ENCODE assay signal across 12 cellular contexts in the genomic region with DNA sequence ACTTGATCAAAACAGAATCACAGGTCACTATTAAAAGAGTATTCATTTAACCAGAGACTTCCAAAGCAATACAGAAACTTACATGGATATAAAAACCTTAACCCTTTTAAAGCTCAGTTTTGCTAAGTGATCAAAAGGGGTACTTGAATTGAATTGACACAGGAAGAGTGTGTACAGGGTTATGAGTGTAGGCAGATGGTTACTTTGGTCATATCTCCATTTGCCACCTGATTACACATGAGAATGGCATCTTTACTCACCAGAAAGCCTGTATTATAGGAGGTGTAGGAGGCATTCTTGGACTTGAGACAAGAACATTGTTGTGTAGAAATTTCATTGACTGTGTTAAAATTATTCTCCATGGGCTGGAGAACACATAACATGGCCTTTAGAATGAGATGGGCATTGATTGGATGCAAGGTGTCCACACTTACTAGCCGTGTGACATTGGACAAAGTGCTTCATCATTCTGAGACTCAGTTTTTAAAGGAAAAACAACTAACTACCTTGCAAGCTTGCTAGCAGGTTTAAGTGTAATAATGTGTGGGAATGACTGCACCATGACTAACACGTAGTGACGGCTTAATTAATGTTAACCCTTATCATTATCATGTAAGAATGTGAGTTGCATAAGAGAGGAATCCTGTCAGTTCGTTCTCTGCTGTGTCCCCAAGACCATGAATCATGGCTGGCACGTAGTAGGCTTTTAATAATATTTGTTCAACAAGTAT. TPM values are rescaled to one million over a fixed set of nuclear protein-coding genes. Genes with fewer than 3 reads are reported as not detected.
A peak's percentile ranks its signal among the peaks of the same experiment; 100 is the strongest.
DNase-seq lines count a peak whose midpoint lies in the region; ATAC-seq and TF ChIP-seq lines count a peak whose summit lies in the region.
"Not testable (repeated sequence)": the region's sequence is repeated elsewhere in the genome, so short reads cannot be mapped to it uniquely, and the experiment has no call there.
"Had no signal": no experiment of that assay in that cellular context is flagged by ENCODE, and none has a peak within 500 bp of the region (broad histone marks: within the 10 kb centered on the region; RNA-seq: fewer than 3 reads in every experiment).

No MANE protein-coding gene starts in this region.

- H3K4me3 ChIP-seq in Panc1 (ENCODE audit: low read depth in 2 of 2, low read length in 2 of 2); epithelial cell of esophagus (ENCODE audit: low read length); osteoblast (ENCODE audit: insufficient read depth, low read length): not testable (repeated sequence)

- intact Hi-C loops in Panc1 (cut with micrococcal nuclease; ENCODE audit: unreplicated experiment), result not testable (repeated sequence)

- in situ Hi-C loops in Panc1 (cut with HindIII; ENCODE audit: low pct_unique_long_range_greater_than_20kb, low sequenced_read_pairs), result not testable (repeated sequence)

- not testable (repeated sequence) for H4K20me1 ChIP-seq in osteoblast (ENCODE audit: insufficient read depth, low read length)

- not testable (repeated sequence) for TF ChIP-seq CTCF in Panc1 (IDR thresholded peaks at IDR 0.05); epithelial cell of esophagus (IDR thresholded peaks at IDR 0.05; ENCODE audit: insufficient read depth, low read depth, low read length, missing control alignments); foreskin keratinocyte (conservative IDR thresholded peaks at IDR 0.05); osteoblast (IDR thresholded peaks at IDR 0.05; ENCODE audit: extremely low read depth, low read depth, low read length)

- H3K4me2 ChIP-seq in osteoblast (ENCODE audit: insufficient read depth, low read length), result peak overlapping the region; percentile 48

- not testable (repeated sequence) for H3K27me3 ChIP-seq in Panc1 (ENCODE audit: control insufficient read depth, insufficient read depth, low read length); foreskin keratinocyte; osteoblast (ENCODE audit: insufficient read depth, low read length)

- not testable (repeated sequence) for BruUV-seq in Panc1 (replicated peaks; lab: Mats Ljungman, UMichigan)

- POLR2A ChIA-PET in Panc1 (lab: Charles Lee), result not testable (repeated sequence)

- not testable (repeated sequence) for ATAC-seq in Panc1, foreskin keratinocyte

- not testable (repeated sequence) for H2AFZ ChIP-seq in osteoblast (ENCODE audit: low read length)

- not testable (repeated sequence) for H3K4me1 ChIP-seq in Panc1 (ENCODE audit: control insufficient read depth, insufficient read depth, low read length); osteoblast (ENCODE audit: insufficient read depth, low read length)
- H3K4me1 ChIP-seq in foreskin keratinocyte, result peaks cover 24% of the 10 kb centered on the region

- H3K27ac ChIP-seq in Panc1 (ENCODE audit: low read length) (peak overlapping the region; percentile 29; the same call in 1 of the 2 replicates), foreskin keratinocyte (peak overlapping the region; percentile 93), osteoblast (ENCODE audit: low read depth, low read length) (peak overlapping the region; percentile 41)

- H3K79me2 ChIP-seq in osteoblast (ENCODE audit: insufficient read depth, low read length), result not testable (repeated sequence)

- DNase-seq in Daoy (ENCODE audit: low read depth) (peak; percentile 67), HT1080 (ENCODE audit: low read depth) (peak; percentile 77), Panc1 (ENCODE audit: low read depth, low spot score) (peak; percentile 78), astrocyte of the hippocampus (ENCODE audit: low read depth, low spot score) (peak; percentile 66), epithelial cell of esophagus (ENCODE audit: low read depth) (peak; percentile 92), foreskin keratinocyte (peak; percentile 87 to 90)
- DNase-seq in osteoblast (ENCODE audit: insufficient read length, low spot score, missing footprints), result not testable (repeated sequence)

- not testable (repeated sequence) for H3K9me3 ChIP-seq in Panc1 (ENCODE audit: control insufficient read depth, insufficient read depth, low read depth, low read length); osteoblast (ENCODE audit: low read depth, low read length)

- not testable (repeated sequence) for H3K36me3 ChIP-seq in Panc1 (ENCODE audit: control insufficient read depth, insufficient read depth, low read length); osteoblast (ENCODE audit: insufficient read depth, low read length)

- CTCF ChIA-PET in Panc1 (lab: Charles Lee), result not testable (repeated sequence)

RNA-seq across cellular contexts. Expression of a gene that starts 1.6 kb away (rescaled TPM):
- not detected in 2 replicates for total RNA-seq in Daoy (2014; rRNA removed; shearing (Covaris generic))
- total RNA-seq in HT1080 (2014; rRNA removed; shearing (Covaris generic)), result 0.23 TPM in 1 of 2 replicates, not detected in the other
- polyA plus RNA-seq in HT1080 (2015; cell fraction: cytosol; rRNA removed), result not detected in 2 replicates
- polyA plus RNA-seq in HT1080 (2015; cell fraction: nucleus; rRNA removed), result 0.12 TPM in 1 of 2 replicates, not detected in the other
- total RNA-seq in Panc1 (2021; ENCODE audit: unreplicated experiment) (not detected), foreskin keratinocyte (0.46 and 0.48 TPM in 2 replicates), osteoblast (not detected in 2 replicates)
- polyA plus RNA-seq in Panc1 (2012; ENCODE audit: insufficient read length), result not detected
- not detected in 2 replicates for polyA plus RNA-seq in foreskin keratinocyte
- total RNA-seq: mucosa of gallbladder had no signal
- polyA plus RNA-seq: lung, pancreas had no signal

RNA-seq across cellular contexts. Expression of a gene that starts 26.4 kb away (rescaled TPM):
- 2.4 and 4.1 TPM in 2 replicates for total RNA-seq in Daoy (2014; rRNA removed; shearing (Covaris generic))
- total RNA-seq in HT1080 (2014; rRNA removed; shearing (Covaris generic)), result 1.1 and 1.7 TPM in 2 replicates
- polyA plus RNA-seq in HT1080 (2015; cell fraction: cytosol; rRNA removed), result 1.5 and 2.1 TPM in 2 replicates
- polyA plus RNA-seq in HT1080 (2015; cell fraction: nucleus; rRNA removed), result 1.6 and 1.7 TPM in 2 replicates
- total RNA-seq in Panc1 (2021; ENCODE audit: unreplicated experiment) (1.5 TPM), foreskin keratinocyte (1.6 and 1.8 TPM in 2 replicates), osteoblast (1.8 and 2.9 TPM in 2 replicates)
- polyA plus RNA-seq in Panc1 (2012; ENCODE audit: insufficient read length), result 2.8 TPM
- 1.8 TPM in 2 replicates for polyA plus RNA-seq in foreskin keratinocyte

RNA-seq across cellular contexts. Expression of a gene that starts 39.4 kb away (rescaled TPM):
- not detected in 2 replicates for total RNA-seq in Daoy (2014; rRNA removed; shearing (Covaris generic))
- total RNA-seq in HT1080 (2014; rRNA removed; shearing (Covaris generic)), result 1.0 TPM in 1 of 2 replicates, not detected in the other
- polyA plus RNA-seq in HT1080 (2015; cell fraction: cytosol; rRNA removed), result not detected in 2 replicates
- polyA plus RNA-seq in HT1080 (2015; cell fraction: nucleus; rRNA removed), result 0.20 and 0.29 TPM in 2 replicates
- not detected for total RNA-seq in Panc1 (2021; ENCODE audit: unreplicated experiment)
- polyA plus RNA-seq in Panc1 (2012; ENCODE audit: insufficient read length), result 0.63 TPM
- total RNA-seq in foreskin keratinocyte, result 0.25 TPM in 1 of 2 replicates, not detected in the other
- 0.06 TPM in 2 replicates for polyA plus RNA-seq in foreskin keratinocyte
- total RNA-seq in osteoblast, result not detected in 2 replicates
- total RNA-seq: activated B cell treated with CpG ODN at 0.5 μM for 24 hours; activated T-cell treated with anti-CD3 and anti-CD28 coated beads, Interleukin-2, amount 50 U/mL, for 4 hours had no signal

Comparison
In these comparisons a context has a peak if more than half of its experiments do, and no peak if none do; other contexts are left out.
1. H3K27ac ChIP-seq: peak in every context shown above with its lines; median percentile 93 in foreskin keratinocyte; 41 in osteoblast; 29 in Panc1.